In the genomic region with DNA sequence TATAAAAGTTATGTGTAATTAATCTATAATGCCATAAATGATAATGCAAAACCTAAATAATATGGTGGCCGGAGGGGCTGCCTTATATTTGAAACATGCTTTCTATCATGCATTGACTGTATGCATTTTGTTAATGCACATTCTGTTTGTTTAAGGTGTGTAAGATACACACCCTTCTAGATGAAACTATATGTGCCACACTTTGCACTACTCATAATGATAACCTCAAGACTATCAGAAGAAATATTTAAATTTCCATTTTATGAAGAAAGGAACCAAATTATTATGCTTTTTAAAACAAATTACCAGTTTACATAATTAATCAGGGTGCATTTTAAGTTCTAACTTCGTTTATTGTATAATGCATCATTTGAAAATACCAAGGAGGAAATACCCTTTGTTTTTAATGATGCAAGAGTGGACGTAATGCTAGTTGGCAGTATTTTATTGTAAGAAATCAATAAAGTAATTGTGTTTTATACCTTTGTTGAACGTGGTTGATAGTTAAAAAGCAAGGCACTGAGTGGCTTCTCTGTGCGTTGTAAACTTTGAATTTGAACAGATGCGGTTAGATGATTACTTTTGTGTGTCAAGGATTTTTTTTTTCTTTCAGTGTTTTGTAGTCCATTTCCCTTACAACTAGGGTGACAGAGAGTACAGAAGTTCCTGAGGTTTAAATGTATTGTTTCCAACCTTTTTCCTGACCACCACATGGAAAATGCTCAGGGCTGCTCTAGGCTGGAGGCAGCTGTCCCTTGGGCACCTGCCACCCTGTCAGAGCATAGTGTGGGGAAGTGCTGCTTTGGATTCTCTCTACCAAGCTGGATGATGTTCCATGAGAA, we compare ENCODE assay signal across 1 cellular context.
TF ChIP-seq lines count a peak whose summit lies in the region.

No MANE protein-coding gene starts in this region.

TF ChIP-seq in GM12878, 131 proteins besides CTCF, POLR2A, EP300 and RAD21:
- TF ChIP-seq HDGF (IDR thresholded peaks at IDR 0.05) (no peak), ZZZ3 (IDR thresholded peaks at IDR 0.05; ENCODE audit: control insufficient read depth, insufficient read length, low read depth) (no peak), CREB1 (IDR thresholded peaks at IDR 0.05; ENCODE audit: low read depth) (no peak), MYB (IDR thresholded peaks at IDR 0.05; ENCODE audit: borderline replicate concordance, low read depth, low read length) (no peak), NFIC (IDR thresholded peaks at IDR 0.05; ENCODE audit: low read depth, low read length) (no peak), KDM1A (IDR thresholded peaks at IDR 0.05; ENCODE audit: borderline replicate concordance) (no peak), EED (IDR thresholded peaks at IDR 0.05; ENCODE audit: low read depth) (no peak), ZBED1 (IDR thresholded peaks at IDR 0.05; ENCODE audit: borderline replicate concordance) (no peak), CBFB (IDR thresholded peaks at IDR 0.05; ENCODE audit: low read depth) (no peak), RFX5 (IDR thresholded peaks at IDR 0.05; ENCODE audit: low read depth, low read length) (no peak), ETV6 (conservative IDR thresholded peaks at IDR 0.05 in 1 of 2, IDR thresholded peaks at IDR 0.05 in 1 of 2; ENCODE audit: borderline replicate concordance in 1 of 2, low read depth in 1 of 2) (no peak), MXI1 (IDR thresholded peaks at IDR 0.05; ENCODE audit: low read depth, low read length) (no peak), EGR1 (IDR thresholded peaks at IDR 0.05; ENCODE audit: borderline replicate concordance in 1 of 2, low read depth in 2 of 2, low read length in 2 of 2) (no peak), MYC (IDR thresholded peaks at IDR 0.05; ENCODE audit: insufficient read depth, insufficient read length, insufficient replicate concordance, low read length, severe bottlenecking) (no peak), MTA2 (IDR thresholded peaks at IDR 0.05; ENCODE audit: low read depth) (no peak), SP1 (IDR thresholded peaks at IDR 0.05; ENCODE audit: low read depth, low read length) (no peak)
- TF ChIP-seq, protein P1, sequence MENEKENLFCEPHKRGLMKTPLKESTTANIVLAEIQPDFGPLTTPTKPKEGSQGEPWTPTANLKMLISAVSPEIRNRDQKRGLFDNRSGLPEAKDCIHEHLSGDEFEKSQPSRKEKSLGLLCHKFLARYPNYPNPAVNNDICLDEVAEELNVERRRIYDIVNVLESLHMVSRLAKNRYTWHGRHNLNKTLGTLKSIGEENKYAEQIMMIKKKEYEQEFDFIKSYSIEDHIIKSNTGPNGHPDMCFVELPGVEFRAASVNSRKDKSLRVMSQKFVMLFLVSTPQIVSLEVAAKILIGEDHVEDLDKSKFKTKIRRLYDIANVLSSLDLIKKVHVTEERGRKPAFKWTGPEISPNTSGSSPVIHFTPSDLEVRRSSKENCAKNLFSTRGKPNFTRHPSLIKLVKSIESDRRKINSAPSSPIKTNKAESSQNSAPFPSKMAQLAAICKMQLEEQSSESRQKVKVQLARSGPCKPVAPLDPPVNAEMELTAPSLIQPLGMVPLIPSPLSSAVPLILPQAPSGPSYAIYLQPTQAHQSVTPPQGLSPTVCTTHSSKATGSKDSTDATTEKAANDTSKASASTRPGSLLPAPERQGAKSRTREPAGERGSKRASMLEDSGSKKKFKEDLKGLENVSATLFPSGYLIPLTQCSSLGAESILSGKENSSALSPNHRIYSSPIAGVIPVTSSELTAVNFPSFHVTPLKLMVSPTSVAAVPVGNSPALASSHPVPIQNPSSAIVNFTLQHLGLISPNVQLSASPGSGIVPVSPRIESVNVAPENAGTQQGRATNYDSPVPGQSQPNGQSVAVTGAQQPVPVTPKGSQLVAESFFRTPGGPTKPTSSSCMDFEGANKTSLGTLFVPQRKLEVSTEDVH (IDR thresholded peaks at IDR 0.05; ENCODE audit: low read depth, partially characterized antibody), result no peak
